Comparison of ENCODE assay signal across 9 cellular contexts in genomic region chr1:206030714-206031113, GRCh38. TPM values are rescaled to one million over a fixed set of nuclear protein-coding genes. Genes with fewer than 3 reads are reported as not detected.
DNase-seq lines count a peak whose midpoint lies in the region; ATAC-seq, FAIRE-seq and TF ChIP-seq lines count a peak whose summit lies in the region.
"Had no signal": no experiment of that assay in that cellular context is flagged by ENCODE, and none has a peak within 500 bp of the region (broad histone marks: within the 10 kb centered on the region; RNA-seq: fewer than 3 reads in every experiment).

No MANE protein-coding gene starts in this region.

- H3K4me3 ChIP-seq in Loucy (ENCODE audit: low read length, poor library complexity, severe bottlenecking) (peak overlapping the region; percentile 42), upper lobe of left lung (no peak overlapping the region)

- H3K79me2 ChIP-seq in Loucy (ENCODE audit: insufficient read depth, low read length) = peaks cover 20% of the 10 kb centered on the region

- TF ChIP-seq EP300 in upper lobe of left lung (IDR thresholded peaks at IDR 0.05) = no peak

- peak; percentile 74 for FAIRE-seq in RCC 7860 (lab: Jason Lieb, UNC)

- H3K27me3 Mint-ChIP-seq in activated T-helper 1 cell treated with anti-CD3 and anti-CD28 coated beads, Interleukin-12 subunit alpha, Interleukin-12 subunit beta, Interleukin-2, Interleukin-4 antibody, amounts not matched to agents 30 ng/mL and 10 ng/mL and 1 ng/mL, durations not matched to agents 14 hours and 24 hours and 36 hours (ENCODE audit: insufficient read depth) = peaks cover 59% of the 10 kb centered on the region

- H3K9me3 Mint-ChIP-seq in activated T-helper 1 cell treated with anti-CD3 and anti-CD28 coated beads, Interleukin-12 subunit alpha, Interleukin-12 subunit beta, Interleukin-2, Interleukin-4 antibody, amounts not matched to agents 30 ng/mL and 10 ng/mL and 1 ng/mL, durations not matched to agents 14 hours and 24 hours and 36 hours = no peaks in the 10 kb centered on the region

- H3K4me1 ChIP-seq in Loucy (ENCODE audit: insufficient read depth, low read length, poor library complexity, severe bottlenecking) (peaks cover 35% of the 10 kb centered on the region), upper lobe of left lung (peaks cover 5 to 15% (median 10%) of the 10 kb centered on the region in 4 donors)

- TF ChIP-seq CTCF in Loucy (conservative IDR thresholded peaks at IDR 0.05; ENCODE audit: low read length) (peak; percentile 99), upper lobe of left lung (IDR thresholded peaks at IDR 0.05) (peak; percentile 46 to 72 (median 62))

- no peak for TF ChIP-seq POLR2A in upper lobe of left lung (IDR thresholded peaks at IDR 0.05)

- no peaks in the 10 kb centered on the region for H3F3A ChIP-seq in Loucy (ENCODE audit: low read depth)

- H3K27me3 ChIP-seq in Loucy (ENCODE audit: insufficient read depth, low read length, poor library complexity, severe bottlenecking) (no peaks in the 10 kb centered on the region), upper lobe of left lung (no peaks in the 10 kb centered on the region)

- peak overlapping the region; percentile 61 for H3K4me2 ChIP-seq in Loucy (ENCODE audit: low read depth, low read length, poor library complexity, severe bottlenecking)

- H3K9me3 ChIP-seq in Loucy (ENCODE audit: insufficient read depth, low read depth, low read length) = no peaks in the 10 kb centered on the region; the same call in 1 of the 2 replicates
- no peaks in the 10 kb centered on the region for H3K9me3 ChIP-seq in upper lobe of left lung

- WGBS in upper lobe of left lung, 2 donors = 0 to 2% methylated on average over 4 of the region's 4 CpGs

- peaks cover 17% of the 10 kb centered on the region for H3K4me1 Mint-ChIP-seq in activated T-helper 1 cell treated with anti-CD3 and anti-CD28 coated beads, Interleukin-12 subunit alpha, Interleukin-12 subunit beta, Interleukin-2, Interleukin-4 antibody, amounts not matched to agents 30 ng/mL and 10 ng/mL and 1 ng/mL, durations not matched to agents 14 hours and 24 hours and 36 hours (ENCODE audit: low read depth)

- no peak overlapping the region for H3K4me3 Mint-ChIP-seq in activated T-helper 1 cell treated with anti-CD3 and anti-CD28 coated beads, Interleukin-12 subunit alpha, Interleukin-12 subunit beta, Interleukin-2, Interleukin-4 antibody, amounts not matched to agents 30 ng/mL and 10 ng/mL and 1 ng/mL, durations not matched to agents 14 hours and 24 hours and 36 hours

- no peaks in the 10 kb centered on the region for H3K36me3 ChIP-seq in Loucy (ENCODE audit: insufficient read depth, low read length)
- no peaks in the 10 kb centered on the region for H3K36me3 ChIP-seq in upper lobe of left lung

- ATAC-seq in GM21515 (IDR thresholded peaks at IDR 0.05; ENCODE audit: unreplicated experiment) (peak; percentile 84), upper lobe of left lung (ENCODE audit: low FRiP score in 2 of 2) (peak; percentile 90 to 92)

- H3K9me2 ChIP-seq in Loucy (replicated peaks; ENCODE audit: low read depth, low read length) = no peaks in the 10 kb centered on the region

- peak overlapping the region; percentile 80 for H2AFZ ChIP-seq in Loucy (ENCODE audit: low read length)

- H3K9ac ChIP-seq in Loucy (ENCODE audit: low read depth, low read length, poor library complexity, severe bottlenecking) = peak overlapping the region; percentile 59

- no peaks in the 10 kb centered on the region for H4K20me1 ChIP-seq in Loucy (ENCODE audit: insufficient read depth, low read length, poor library complexity, severe bottlenecking)

- H3K27ac ChIP-seq in upper lobe of left lung = no peak overlapping the region

- intact Hi-C loops in activated T-helper 1 cell treated with anti-CD3 and anti-CD28 coated beads, Interleukin-12 subunit alpha, Interleukin-12 subunit beta, Interleukin-2, Interleukin-4 antibody, amounts not matched to agents 30 ng/mL and 10 ng/mL and 1 ng/mL, durations not matched to agents 14 hours and 24 hours and 36 hours (cut with micrococcal nuclease) = loop anchor here (1.0 to 2.0 kb wide), 3 partner anchors 23 to 112 kb away; partner anchors contain the start of gene RHEX

- H3K27ac Mint-ChIP-seq in activated T-helper 1 cell treated with anti-CD3 and anti-CD28 coated beads, Interleukin-12 subunit alpha, Interleukin-12 subunit beta, Interleukin-2, Interleukin-4 antibody, amounts not matched to agents 30 ng/mL and 10 ng/mL and 1 ng/mL, durations not matched to agents 14 hours and 24 hours and 36 hours = no peak overlapping the region

- peak; percentile 67 for DNase-seq in COR-L47 (lab: John Stamatoyannopoulos, UW)
- DNase-seq in RCC 7860 (ENCODE audit: low spot score) = peak; percentile 82
- peak; percentile 69 for DNase-seq in activated T-helper 1 cell treated with anti-CD3 and anti-CD28 coated beads, Interleukin-12 subunit alpha, Interleukin-12 subunit beta, Interleukin-2, Interleukin-4 antibody, amounts not matched to agents 30 ng/mL and 10 ng/mL and 1 ng/mL, durations not matched to agents 14 hours and 24 hours and 36 hours (ENCODE audit: low spot score)
- DNase-seq in fibroblast of the conjunctiva (ENCODE audit: low read depth) = peak; percentile 49
- DNase-seq in occipital lobe (lab: John Stamatoyannopoulos, UW) = peak; percentile 42
- DNase-seq in upper lobe of left lung = peak in 1 of 2 donors; percentile 87

- no peaks in the 10 kb centered on the region for H3K36me3 Mint-ChIP-seq in activated T-helper 1 cell treated with anti-CD3 and anti-CD28 coated beads, Interleukin-12 subunit alpha, Interleukin-12 subunit beta, Interleukin-2, Interleukin-4 antibody, amounts not matched to agents 30 ng/mL and 10 ng/mL and 1 ng/mL, durations not matched to agents 14 hours and 24 hours and 36 hours (ENCODE audit: low read depth)

RNA-seq across cellular contexts. Expression of gene CTSE, which starts 7.0 kb away (rescaled TPM):
- total RNA-seq in activated T-helper 1 cell treated with anti-CD3 and anti-CD28 coated beads, Interleukin-12 subunit alpha, Interleukin-12 subunit beta, Interleukin-2, Interleukin-4 antibody, amounts not matched to agents 30 ng/mL and 10 ng/mL and 1 ng/mL, durations not matched to agents 14 hours and 24 hours and 36 hours = not detected in 2 replicates
- not detected for total RNA-seq in occipital lobe
- total RNA-seq in upper lobe of left lung = 100 to 1,000 TPM in 3 of 6 donors, 10 to 100 TPM in 3; 34.6 to 132 (median 106) TPM
- total RNA-seq: activated CD8-positive, alpha-beta memory T cell treated with anti-CD3 and anti-CD28 coated beads for 36 hours had no signal

RNA-seq across cellular contexts. Expression of gene RHEX, which starts 22.3 kb away (rescaled TPM):
- total RNA-seq in activated T-helper 1 cell treated with anti-CD3 and anti-CD28 coated beads, Interleukin-12 subunit alpha, Interleukin-12 subunit beta, Interleukin-2, Interleukin-4 antibody, amounts not matched to agents 30 ng/mL and 10 ng/mL and 1 ng/mL, durations not matched to agents 14 hours and 24 hours and 36 hours = not detected in 2 replicates
- total RNA-seq in occipital lobe (not detected), upper lobe of left lung (10 to 100 TPM in 1 of 6 donors, 1 to 10 TPM in 4, not detected in 1; 1.4 to 19.0 (median 6.8) TPM)
- total RNA-seq: activated CD8-positive, alpha-beta memory T cell treated with anti-CD3 and anti-CD28 coated beads for 36 hours had no signal

RNA-seq across cellular contexts. Expression of gene RAB7B, which starts 27.5 kb away (rescaled TPM):
- not detected in 2 replicates for total RNA-seq in activated T-helper 1 cell treated with anti-CD3 and anti-CD28 coated beads, Interleukin-12 subunit alpha, Interleukin-12 subunit beta, Interleukin-2, Interleukin-4 antibody, amounts not matched to agents 30 ng/mL and 10 ng/mL and 1 ng/mL, durations not matched to agents 14 hours and 24 hours and 36 hours
- 0.78 TPM for total RNA-seq in occipital lobe
- total RNA-seq in upper lobe of left lung = 10 to 100 TPM in 2 of 6 donors, 1 to 10 TPM in 4; 2.6 to 27.5 (median 9.1) TPM
- total RNA-seq: activated CD8-positive, alpha-beta memory T cell treated with anti-CD3 and anti-CD28 coated beads for 36 hours had no signal

Comparison
In these comparisons a context has a peak if more than half of its experiments do, and no peak if none do; other contexts are left out.
1. RNA of gene CTSE, which starts 7.0 kb away (total RNA-seq): 34.6 to 132 TPM in upper lobe of left lung; not detected in activated T-helper 1 cell treated with anti-CD3 and anti-CD28 coated beads, Interleukin-12 subunit alpha, Interleukin-12 subunit beta, Interleukin-2, Interleukin-4 antibody, amounts not matched to agents 30 ng/mL and 10 ng/mL and 1 ng/mL, durations not matched to agents 14 hours and 24 hours and 36 hours and not detected in occipital lobe (single experiment); every median in the first group is over 10 times any median in the second.